12 cellular contexts compared by ENCODE assay signal in genomic region chr1:227764019-227764391, GRCh38. TPM values are rescaled to one million over a fixed set of nuclear protein-coding genes. Genes with fewer than 3 reads are reported as not detected.
DNase-seq lines count a peak whose midpoint lies in the region; ATAC-seq, FAIRE-seq and TF ChIP-seq lines count a peak whose summit lies in the region.
"Had no signal": no experiment of that assay in that cellular context is flagged by ENCODE, and none has a peak within 500 bp of the region (broad histone marks: within the 10 kb centered on the region; RNA-seq: fewer than 3 reads in every experiment).

No MANE protein-coding gene starts in this region.

- no peaks in the 10 kb centered on the region for H3K27me3 Mint-ChIP-seq in CD4-positive, CD25-positive, alpha-beta regulatory T cell
- no peaks in the 10 kb centered on the region for H3K27me3 Mint-ChIP-seq in astrocyte (ENCODE audit: low read depth, unreplicated experiment)

- H2BK15ac ChIP-seq in mesendoderm (replicated peaks; ENCODE audit: low read depth): no peak overlapping the region

- H3K4me3 Mint-ChIP-seq in CD4-positive, CD25-positive, alpha-beta regulatory T cell: peak overlapping the region in 2 of 4 donors; percentile 35 to 87
- H3K4me3 Mint-ChIP-seq in astrocyte (ENCODE audit: unreplicated experiment): peak overlapping the region; percentile 54

- H3K56ac ChIP-seq in mesendoderm (ENCODE audit: low read length): no peak overlapping the region

- no peaks in the 10 kb centered on the region for H3K9me3 ChIP-seq in CD4-positive, CD25-positive, alpha-beta regulatory T cell (ENCODE audit: control insufficient read depth in 2 of 2, low read length in 2 of 2)
- H3K9me3 ChIP-seq in HEK293 (ENCODE audit: control insufficient read depth, insufficient read depth, low read depth, low read length) (no peaks in the 10 kb centered on the region), astrocyte (ENCODE audit: insufficient read depth, low read depth, low read length) (no peaks in the 10 kb centered on the region), sigmoid colon (no peaks in the 10 kb centered on the region), stomach (no peaks in the 10 kb centered on the region)

- DNase-seq in CD4-positive, CD25-positive, alpha-beta regulatory T cell: no peak
- peak; percentile 42 for DNase-seq in astrocyte (ENCODE audit: low read depth)
- peak; percentile 67 for DNase-seq in mesendoderm
- DNase-seq in sigmoid colon: no peak
- no peak for DNase-seq in superior temporal gyrus (ENCODE audit: extremely low spot score)
- DNase-seq in stomach: no peak
- DNase-seq: glutamatergic neuron, NCI-H187 had no signal

- POLR2A ChIA-PET in HEK293 (lab: Yijun Ruan, JAX): no interaction called here

- no peak for TF ChIP-seq POLR2A in sigmoid colon (IDR thresholded peaks at IDR 0.05)
- no peak for TF ChIP-seq POLR2A in stomach (IDR thresholded peaks at IDR 0.05)

- peak overlapping the region; percentile 7 for H3K4me2 ChIP-seq in astrocyte (ENCODE audit: low read length)
- no peak overlapping the region for H3K4me2 ChIP-seq in mesendoderm (ENCODE audit: low read length)

- H3K4me1 ChIP-seq in CD4-positive, CD25-positive, alpha-beta regulatory T cell (ENCODE audit: control insufficient read depth, insufficient read depth, low read length, poor library complexity, severe bottlenecking): peaks cover 66% of the 10 kb centered on the region
- H3K4me1 ChIP-seq in HEK293 (ENCODE audit: control insufficient read depth, insufficient read depth, low read length) (peaks cover 5% of the 10 kb centered on the region), astrocyte (ENCODE audit: insufficient read depth, low read length) (peaks cover 37% of the 10 kb centered on the region), mesendoderm (ENCODE audit: control insufficient read depth, low read depth, low read length) (no peaks in the 10 kb centered on the region), sigmoid colon (peaks cover 0 to 43% (median 40%) of the 10 kb centered on the region in 4 donors), stomach (peaks cover 15 to 65% (median 38%) of the 10 kb centered on the region in 4 donors)

- no peak overlapping the region for H3K23ac ChIP-seq in mesendoderm (ENCODE audit: low read length)

- peaks cover 19% of the 10 kb centered on the region for H3K36me3 ChIP-seq in CD4-positive, CD25-positive, alpha-beta regulatory T cell (ENCODE audit: control insufficient read depth, insufficient read depth, low read length)
- H3K36me3 ChIP-seq in HEK293 (ENCODE audit: control insufficient read depth in 2 of 2, insufficient read depth in 1 of 2, low read length in 2 of 2): peaks cover 31 to 94% of the 10 kb centered on the region in 2 experiments
- H3K36me3 ChIP-seq in astrocyte (ENCODE audit: insufficient read depth, low read length): peaks cover 20% of the 10 kb centered on the region
- H3K36me3 ChIP-seq in mesendoderm (ENCODE audit: control insufficient read depth, insufficient read depth, low read length): peaks cover 17% of the 10 kb centered on the region
- H3K36me3 ChIP-seq in sigmoid colon: peaks cover 10 to 39% (median 12%) of the 10 kb centered on the region in 4 donors
- peaks cover 35 to 79% (median 75%) of the 10 kb centered on the region in 4 donors for H3K36me3 ChIP-seq in stomach

- peaks cover 23% of the 10 kb centered on the region for H3K36me3 Mint-ChIP-seq in CD4-positive, CD25-positive, alpha-beta regulatory T cell
- peaks cover 19% of the 10 kb centered on the region for H3K36me3 Mint-ChIP-seq in astrocyte (ENCODE audit: low read depth, unreplicated experiment)

- CTCF ChIA-PET in HEK293 (lab: Yijun Ruan, JAX): interaction anchor here (0.6 to 3.9 kb wide), 7 partner anchors 9 to 1536 kb away, joined by 3 to 42 read pairs (median 5); partner anchors contain the start of gene WNT9A

- intact Hi-C loops in sigmoid colon (cut with DNase I): loop anchor here (5.0 kb wide), 3 partner anchors 37 to 318 kb away; partner anchors contain the start of gene ARF1
- intact Hi-C loops in stomach (cut with DNase I; ENCODE audit: low total_unique reads): loop anchor here (5.0 kb wide), 1 partner anchor 183 kb away; the partner anchor contains the start of gene WNT9A

- H3K4me3 ChIP-seq in CD4-positive, CD25-positive, alpha-beta regulatory T cell (ENCODE audit: low read depth, low read length): no peak overlapping the region
- no peak overlapping the region for H3K4me3 ChIP-seq in HEK293 (ENCODE audit: low read depth, low read length)
- no peak overlapping the region for H3K4me3 ChIP-seq in astrocyte (ENCODE audit: insufficient read depth, low read depth, low read length)
- no peak overlapping the region for H3K4me3 ChIP-seq in mesendoderm (ENCODE audit: low read length)
- no peak overlapping the region for H3K4me3 ChIP-seq in sigmoid colon
- no peak overlapping the region for H3K4me3 ChIP-seq in stomach

- peaks cover 87% of the 10 kb centered on the region for H4K20me1 ChIP-seq in astrocyte (ENCODE audit: insufficient read depth, low read length)

- H3K79me1 ChIP-seq in mesendoderm (ENCODE audit: low read length): peaks cover 8% of the 10 kb centered on the region

- no peak overlapping the region for H2BK120ac ChIP-seq in mesendoderm (ENCODE audit: low read depth, low read length)

- H3K27ac ChIP-seq in CD4-positive, CD25-positive, alpha-beta regulatory T cell (ENCODE audit: insufficient read depth, low read length, poor library complexity, severe bottlenecking): peak overlapping the region; percentile 48
- no peak overlapping the region for H3K27ac ChIP-seq in HEK293 (ENCODE audit: extremely low read depth, low read depth, low read length)
- H3K27ac ChIP-seq in astrocyte (ENCODE audit: low read depth, low read length): no peak overlapping the region
- peak overlapping the region; percentile 19 for H3K27ac ChIP-seq in mesendoderm (ENCODE audit: low read depth, low read length)
- H3K27ac ChIP-seq in sigmoid colon: peak overlapping the region in 2 of 4 donors; percentile 83 to 89
- peak overlapping the region in 1 of 5 donors; percentile 80 for H3K27ac ChIP-seq in stomach

- H2AFZ ChIP-seq in astrocyte (ENCODE audit: low read depth, low read length): no peak overlapping the region

- TF ChIP-seq EP300 in sigmoid colon (IDR thresholded peaks at IDR 0.05) (no peak), stomach (IDR thresholded peaks at IDR 0.05) (no peak)

- peak overlapping the region; percentile 56 to 78 (median 65) for H3K27ac Mint-ChIP-seq in CD4-positive, CD25-positive, alpha-beta regulatory T cell
- H3K27ac Mint-ChIP-seq in astrocyte (ENCODE audit: unreplicated experiment): no peak overlapping the region
- H3K27ac Mint-ChIP-seq: activated T-helper 2 cell treated with anti-CD3 and anti-CD28 coated beads, Interferon-gamma antibody, Interleukin-2, Interleukin-4, amounts not matched to agents 10 μg/mL and 5 μg/mL and 100 μg/mL, durations not matched to agents 14 hours and 24 hours and 36 hours had no signal

- no peak overlapping the region for H2BK5ac ChIP-seq in mesendoderm (ENCODE audit: low read length)

- no peaks in the 10 kb centered on the region for H3K9me3 Mint-ChIP-seq in CD4-positive, CD25-positive, alpha-beta regulatory T cell
- H3K9me3 Mint-ChIP-seq in astrocyte (ENCODE audit: unreplicated experiment): no peaks in the 10 kb centered on the region
- H3K9me3 Mint-ChIP-seq: activated T-helper 2 cell treated with anti-CD3 and anti-CD28 coated beads, Interferon-gamma antibody, Interleukin-2, Interleukin-4, amounts not matched to agents 10 μg/mL and 5 μg/mL and 100 μg/mL, durations not matched to agents 14 hours and 24 hours and 36 hours had no signal

- no peak overlapping the region for H4K5ac ChIP-seq in mesendoderm (ENCODE audit: low read length)

- no peaks in the 10 kb centered on the region for H3K27me3 ChIP-seq in CD4-positive, CD25-positive, alpha-beta regulatory T cell (ENCODE audit: control insufficient read depth, insufficient read depth, low read length)
- no peaks in the 10 kb centered on the region for H3K27me3 ChIP-seq in astrocyte (ENCODE audit: insufficient read depth, low read length)
- H3K27me3 ChIP-seq in mesendoderm (ENCODE audit: insufficient read depth, low read length, poor library complexity): no peaks in the 10 kb centered on the region
- no peaks in the 10 kb centered on the region for H3K27me3 ChIP-seq in sigmoid colon
- H3K27me3 ChIP-seq in stomach: no peaks in the 10 kb centered on the region

- no CpG with 5 or more reads among the region's 7 CpGs for WGBS in mesendoderm (ENCODE audit: extremely low coverage, insufficient coverage, low lambda C conversion rate)
- 86 to 88% methylated on average over 7 of the region's 7 CpGs for WGBS in sigmoid colon, 2 donors
- 81 to 92% (median 89%) methylated on average over 7 of the region's 7 CpGs for WGBS in stomach, 5 donors

- peaks cover 14 to 88% (median 48%) of the 10 kb centered on the region in 4 donors for H3K4me1 Mint-ChIP-seq in CD4-positive, CD25-positive, alpha-beta regulatory T cell
- H3K4me1 Mint-ChIP-seq in astrocyte (ENCODE audit: low read depth, unreplicated experiment): peaks cover 49% of the 10 kb centered on the region

- H3K18ac ChIP-seq in mesendoderm (ENCODE audit: low read length): no peak overlapping the region

- no peak overlapping the region for H2AK5ac ChIP-seq in mesendoderm (ENCODE audit: low read length)

- no peak for FAIRE-seq in astrocyte (lab: Jason Lieb, UNC)

- no peak overlapping the region for H4K8ac ChIP-seq in mesendoderm (ENCODE audit: low read depth, low read length)

- H3K9ac ChIP-seq in astrocyte (ENCODE audit: low read length) (no peak overlapping the region), mesendoderm (ENCODE audit: low read length) (no peak overlapping the region)

- no peak for ATAC-seq in CD4-positive, CD25-positive, alpha-beta regulatory T cell (ENCODE audit: low read depth in 2 of 2)
- ATAC-seq in HG02642 (IDR thresholded peaks at IDR 0.05; ENCODE audit: poor library complexity, unreplicated experiment): no peak

- TF ChIP-seq CTCF in HEK293 (tag by site-specific recombination; IDR thresholded peaks at IDR 0.05) (no peak), astrocyte (IDR thresholded peaks at IDR 0.05; ENCODE audit: insufficient read depth, low read depth, low read length) (no peak), sigmoid colon (IDR thresholded peaks at IDR 0.05) (no peak), stomach (IDR thresholded peaks at IDR 0.05) (no peak)

- H3K79me2 ChIP-seq in astrocyte (ENCODE audit: insufficient read depth, low read length) (peaks cover 31% of the 10 kb centered on the region), mesendoderm (ENCODE audit: control insufficient read depth, insufficient read depth, low read length) (no peaks in the 10 kb centered on the region)

- no peak overlapping the region for H3K4ac ChIP-seq in mesendoderm (ENCODE audit: low read depth, low read length)

RNA-seq across cellular contexts. Expression of gene SNAP47, which starts 28.8 kb away (rescaled TPM):
- 26.3 TPM for total RNA-seq in CD4-positive, CD25-positive, alpha-beta regulatory T cell
- polyA plus RNA-seq in CD4-positive, CD25-positive, alpha-beta regulatory T cell: 10 to 100 TPM; 47.0 to 60.1 (median 52.0) TPM
- 31.6 and 31.9 TPM in 2 replicates for total RNA-seq in astrocyte
- polyA plus RNA-seq in mesendoderm (2013, experiment 1 of 2): 20.3 TPM
- polyA plus RNA-seq in mesendoderm (2013, experiment 2 of 2): 20.4 TPM
- total RNA-seq in sigmoid colon: 10 to 100 TPM; 33.9 to 51.6 (median 35.8) TPM
- polyA plus RNA-seq in sigmoid colon: 10 to 100 TPM; 13.8 to 19.9 (median 17.1) TPM
- 100 to 1,000 TPM in 1 of 5 donors, 10 to 100 TPM in 4; 24.8 to 117 (median 73.0) TPM for total RNA-seq in stomach
- 10 to 100 TPM; 13.7 to 20.8 (median 16.9) TPM for polyA plus RNA-seq in stomach

RNA-seq across cellular contexts. Expression of gene JMJD4, which starts 28.9 kb away (rescaled TPM):
- 9.7 TPM for total RNA-seq in CD4-positive, CD25-positive, alpha-beta regulatory T cell
- 10 to 100 TPM; 22.3 to 28.9 (median 26.8) TPM for polyA plus RNA-seq in CD4-positive, CD25-positive, alpha-beta regulatory T cell
- total RNA-seq in astrocyte: 17.5 and 18.5 TPM in 2 replicates
- polyA plus RNA-seq in mesendoderm (2013, experiment 1 of 2): 10.8 TPM
- polyA plus RNA-seq in mesendoderm (2013, experiment 2 of 2): 10.8 TPM
- total RNA-seq in sigmoid colon: 10 to 100 TPM; 13.8 to 20.5 (median 14.8) TPM
- polyA plus RNA-seq in sigmoid colon: 10 to 100 TPM in 1 of 3 donors, 1 to 10 TPM in 2; 7.8 to 13.5 (median 8.8) TPM
- total RNA-seq in stomach: 10 to 100 TPM in 3 of 5 donors, 1 to 10 TPM in 2; 2.3 to 26.8 (median 17.5) TPM
- 10 to 100 TPM in 2 of 3 donors, 1 to 10 TPM in 1; 8.2 to 11.9 (median 10.7) TPM for polyA plus RNA-seq in stomach

RNA-seq across cellular contexts. Expression of gene PRSS38, which starts 51.5 kb away (rescaled TPM):
- total RNA-seq in CD4-positive, CD25-positive, alpha-beta regulatory T cell: not detected
- not detected for polyA plus RNA-seq in CD4-positive, CD25-positive, alpha-beta regulatory T cell
- total RNA-seq in astrocyte (not detected in 2 replicates), sigmoid colon (not detected), stomach (not detected)
- polyA plus RNA-seq in mesendoderm (2013, experiment 1 of 2): not detected
- not detected for polyA plus RNA-seq in mesendoderm (2013, experiment 2 of 2)
- polyA plus RNA-seq in sigmoid colon (not detected), stomach (not detected)
- total RNA-seq: activated T-helper 2 cell treated with anti-CD3 and anti-CD28 coated beads, Interferon-gamma antibody, Interleukin-2, Interleukin-4, amounts not matched to agents 10 μg/mL and 5 μg/mL and 100 μg/mL, durations not matched to agents 14 hours and 24 hours and 36 hours; mesenteric fat pad had no signal

Comparison
In these comparisons a context has a peak if more than half of its experiments do, and no peak if none do; other contexts are left out.
1. DNase-seq: peak in astrocyte (single experiment) and mesendoderm (single experiment); none in CD4-positive, CD25-positive, alpha-beta regulatory T cell (0 of 3), sigmoid colon (single experiment), superior temporal gyrus (single experiment) and stomach (single experiment).
2. H3K27ac ChIP-seq: peak in CD4-positive, CD25-positive, alpha-beta regulatory T cell (single experiment) and mesendoderm (single experiment); none in HEK293 (single experiment) and astrocyte (single experiment).